ENCODE assay signal across 9 cellular contexts in the genomic region with DNA sequence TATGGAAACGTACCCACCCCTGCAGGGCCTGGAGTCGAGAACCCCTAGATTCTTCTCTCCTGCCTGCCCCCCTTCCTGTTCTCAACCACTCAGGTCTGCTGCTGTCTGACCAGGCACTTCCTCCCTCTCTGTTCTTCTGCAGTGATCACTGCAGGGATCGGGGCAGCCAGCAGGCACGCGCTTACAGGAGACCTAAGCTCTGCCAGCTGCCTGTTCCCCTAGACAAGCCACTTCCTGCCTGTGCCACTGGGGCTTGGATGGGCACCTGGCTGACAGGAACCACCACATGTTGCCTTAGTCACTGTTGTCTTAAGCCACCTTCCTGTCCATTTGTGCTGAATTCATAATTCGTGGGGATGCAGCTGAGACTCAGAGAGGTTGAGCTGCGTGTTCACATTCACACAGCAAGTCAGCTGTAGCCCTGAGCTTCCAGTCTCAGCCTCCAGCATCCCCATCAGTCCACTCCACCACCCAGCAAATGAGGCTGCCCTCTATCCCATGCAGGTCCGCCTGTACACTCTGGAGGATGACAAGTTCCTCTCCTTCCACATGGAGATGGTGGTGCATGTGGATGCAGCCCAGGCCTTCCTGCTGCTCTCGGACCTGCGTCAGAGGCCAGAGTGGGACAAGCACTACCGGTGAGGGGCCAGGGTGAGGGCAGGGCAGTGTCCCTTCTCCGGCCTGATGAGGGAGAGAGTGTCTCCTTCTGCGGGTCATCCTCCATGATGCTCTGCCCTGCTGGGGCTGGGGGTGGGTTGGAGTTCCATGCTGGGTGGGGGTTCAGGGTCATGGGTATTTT. TPM values are rescaled to one million over a fixed set of nuclear protein-coding genes. Genes with fewer than 3 reads are reported as not detected.
DNase-seq lines count a peak whose midpoint lies in the region; ATAC-seq lines count a peak whose summit lies in the region.
"Had no signal": no experiment of that assay in that cellular context is flagged by ENCODE, and none has a peak within 500 bp of the region (broad histone marks: within the 10 kb centered on the region; RNA-seq: fewer than 3 reads in every experiment).

No MANE protein-coding gene starts in this region.

- DNase-seq in stimulated activated CD4-positive, alpha-beta T cell treated with anti-CD3 and anti-CD28 coated beads, Interleukin-15, amount 100 ng/mL, for 24 hours: peak; percentile 33
- DNase-seq in stimulated activated CD4-positive, alpha-beta T cell treated with anti-CD3 and anti-CD28 coated beads, Interleukin-4, amount 100 ng/mL, for 4 hours: no peak
- DNase-seq in SHP77 treated with DMSO at 0.1 percent for 48 hours (lab: John Stamatoyannopoulos, UW) (peak; percentile 23), dermis microvascular lymphatic vessel endothelial cell (ENCODE audit: low read depth in 2 of 2) (peak; percentile 12 to 62), DMS79 (lab: John Stamatoyannopoulos, UW) (no peak), cardiac septum (ENCODE audit: low spot score) (no peak), NCI-H1417 treated with DMSO at 0.1 percent for 48 hours (lab: John Stamatoyannopoulos, UW) (no peak)

- intact Hi-C loops in cardiac septum (cut with DNase I): no loop called here

- no peak for ATAC-seq in GM18858 (IDR thresholded peaks at IDR 0.05; ENCODE audit: unreplicated experiment)

RNA-seq across cellular contexts. Expression of a gene that starts 18.6 kb away (rescaled TPM):
- total RNA-seq in dermis microvascular lymphatic vessel endothelial cell (not detected in 2 replicates), cardiac septum (0.22 TPM)
- total RNA-seq: epithelial cell of proximal tubule had no signal

RNA-seq across cellular contexts. Expression of a gene that starts 36.8 kb away (rescaled TPM):
- under 0.01 and 0.13 TPM in 2 replicates for total RNA-seq in dermis microvascular lymphatic vessel endothelial cell
- total RNA-seq in cardiac septum: 14.3 TPM
- total RNA-seq: epithelial cell of proximal tubule had no signal

RNA-seq across cellular contexts. Expression of a gene that starts 56.7 kb away (rescaled TPM):
- 3.2 and 3.3 TPM in 2 replicates for total RNA-seq in dermis microvascular lymphatic vessel endothelial cell
- total RNA-seq in cardiac septum: 44.1 TPM

Comparison
In these comparisons a context has a peak if more than half of its experiments do, and no peak if none do; other contexts are left out.
1. DNase-seq: peak in stimulated activated CD4-positive, alpha-beta T cell treated with anti-CD3 and anti-CD28 coated beads, Interleukin-15, amount 100 ng/mL, for 24 hours (single experiment), SHP77 treated with DMSO at 0.1 percent for 48 hours (single experiment) and dermis microvascular lymphatic vessel endothelial cell (2 of 2); none in stimulated activated CD4-positive, alpha-beta T cell treated with anti-CD3 and anti-CD28 coated beads, Interleukin-4, amount 100 ng/mL, for 4 hours (0 of 2), DMS79 (single experiment), cardiac septum (single experiment) and NCI-H1417 treated with DMSO at 0.1 percent for 48 hours (single experiment).
2. RNA of a gene that starts 36.8 kb away (total RNA-seq): 14.3 TPM in cardiac septum (single experiment); under 0.01 to 0.13 TPM in dermis microvascular lymphatic vessel endothelial cell; every median in the first group is over 10 times any median in the second.
3. RNA of a gene that starts 56.7 kb away (total RNA-seq): 44.1 TPM in cardiac septum (single experiment); 3.2 to 3.3 TPM in dermis microvascular lymphatic vessel endothelial cell; every median in the first group is over 10 times any median in the second.